19 cellular contexts compared by ENCODE assay signal in the genomic region with DNA sequence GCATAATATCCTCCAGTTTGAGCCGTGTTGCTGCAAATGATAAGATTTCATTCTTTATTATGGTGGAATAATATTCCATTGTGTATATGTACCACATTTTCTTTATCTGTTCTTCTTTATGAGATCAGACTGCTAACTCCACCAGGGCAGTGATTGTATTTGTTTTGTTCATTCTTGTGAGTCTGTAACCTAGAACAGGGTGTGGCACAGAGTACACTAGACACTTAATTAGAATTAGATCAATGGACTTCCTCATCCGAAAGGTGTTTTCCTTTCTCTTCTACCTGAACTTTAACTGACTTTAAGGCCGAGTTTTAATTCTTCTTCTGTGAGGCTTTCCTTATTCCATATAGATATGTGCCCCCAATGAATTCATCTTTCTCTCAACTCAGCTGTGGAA.
DNase-seq lines count a peak whose midpoint lies in the region; ATAC-seq, FAIRE-seq and TF ChIP-seq lines count a peak whose summit lies in the region.
"Had no signal": no experiment of that assay in that cellular context is flagged by ENCODE, and none has a peak within 500 bp of the region (broad histone marks: within the 10 kb centered on the region; RNA-seq: fewer than 3 reads in every experiment).

No MANE protein-coding gene starts in this region.

- H3K27me3 Mint-ChIP-seq in MCF 10A (ENCODE audit: insufficient read depth, unreplicated experiment), result no peaks in the 10 kb centered on the region
- H3K27me3 Mint-ChIP-seq: CD4-positive, alpha-beta memory T cell had no signal

- H3K27ac ChIP-seq in mammary epithelial cell (ENCODE audit: insufficient read depth, low read depth, low read length) (no peak overlapping the region), small intestine (ENCODE audit: low read depth in 1 of 2, low read length in 1 of 2) (no peak overlapping the region)

- DNase-seq in MCF 10A (ENCODE audit: unreplicated experiment) (no peak), mammary epithelial cell (no peak), small intestine (peak; percentile 89), NCI-H187 (lab: John Stamatoyannopoulos, UW) (no peak), NCI-H446 treated with DMSO at 0.1 percent for 48 hours (lab: John Stamatoyannopoulos, UW) (no peak)
- DNase-seq: 8988T; C1 segment of cervical spinal cord; Calu3; CD4-positive, alpha-beta memory T cell; COR-L47; DMS53; DMS79 treated with DMSO at 0.1 percent for 48 hours; GF-D8; H9 had no signal

- H4K20me1 ChIP-seq in mammary epithelial cell (ENCODE audit: insufficient read depth, low read length), result no peaks in the 10 kb centered on the region

- in situ Hi-C loops in mammary epithelial cell (cut with MboI; ENCODE audit: low sequenced_read_pairs in 2 of 2), result no loop called here

- no peak for FAIRE-seq in small intestine (lab: Jason Lieb, UNC)
- FAIRE-seq: GM12891, GM18507 had no signal

- CTCF ChIA-PET in MCF 10A (lab: Yijun Ruan, JAX) (no interaction called here), mammary epithelial cell (lab: Charles Lee; ENCODE audit: low non-redundant PET) (no interaction called here)

- H3K79me2 ChIP-seq in mammary epithelial cell (ENCODE audit: insufficient read depth, low read length), result no peaks in the 10 kb centered on the region

- H3K27me3 ChIP-seq in mammary epithelial cell (ENCODE audit: insufficient read depth, low read length) (no peaks in the 10 kb centered on the region), small intestine (ENCODE audit: control insufficient read depth in 2 of 2, insufficient read depth in 2 of 2, low read length in 2 of 2) (no peaks in the 10 kb centered on the region)

- dilution Hi-C loops in mammary epithelial cell (cut with HindIII; ENCODE audit: low sequenced_read_pairs), result no loop called here

- H3K27ac Mint-ChIP-seq in MCF 10A (ENCODE audit: low read depth, unreplicated experiment), result peak overlapping the region; percentile 39
- H3K27ac Mint-ChIP-seq: CD4-positive, alpha-beta memory T cell; GM23338; H9 had no signal

- no peak overlapping the region for H3K9ac ChIP-seq in mammary epithelial cell (ENCODE audit: insufficient read depth, low read length)

- H3K4me3 ChIP-seq in mammary epithelial cell (replicated peaks in 1 of 3; ENCODE audit: insufficient read depth in 1 of 3, low read depth in 2 of 3, low read length in 3 of 3), result no peak overlapping the region
- no peak overlapping the region for H3K4me3 ChIP-seq in small intestine (ENCODE audit: low read depth in 1 of 2, low read length in 2 of 2)
- H3K4me3 ChIP-seq: GM23338 had no signal

- no peak overlapping the region for H3K4me3 Mint-ChIP-seq in MCF 10A (ENCODE audit: unreplicated experiment)
- H3K4me3 Mint-ChIP-seq: CD4-positive, alpha-beta memory T cell; GM23338; H9 had no signal

- POLR2A ChIA-PET in MCF 10A (lab: Yijun Ruan, JAX), result no interaction called here

- no peaks in the 10 kb centered on the region for H3K9me3 Mint-ChIP-seq in MCF 10A (ENCODE audit: unreplicated experiment)
- H3K9me3 Mint-ChIP-seq: GM23338, H9 had no signal

- H3K36me3 Mint-ChIP-seq in MCF 10A (ENCODE audit: insufficient read depth, unreplicated experiment), result no peaks in the 10 kb centered on the region
- H3K36me3 Mint-ChIP-seq: CD4-positive, alpha-beta memory T cell had no signal

- intact Hi-C loops in MCF 10A (cut with micrococcal nuclease), result no loop called here
- intact Hi-C loops in mammary epithelial cell (cut with micrococcal nuclease), result no loop called here

- H3K36me3 ChIP-seq in mammary epithelial cell (ENCODE audit: insufficient read depth, low read length) (no peaks in the 10 kb centered on the region), small intestine (ENCODE audit: control insufficient read depth in 2 of 2, insufficient read depth in 2 of 2, low read length in 2 of 2) (no peaks in the 10 kb centered on the region)

- peak; percentile 75 for ATAC-seq in esophagus mucosa
- ATAC-seq: GM23338, HCT116 had no signal

- no peak overlapping the region for H2AFZ ChIP-seq in mammary epithelial cell (ENCODE audit: low read depth, low read length)
- H2AFZ ChIP-seq: GM23338 had no signal

- no peaks in the 10 kb centered on the region for H3K4me1 ChIP-seq in mammary epithelial cell (ENCODE audit: insufficient read depth, low read length)
- H3K4me1 ChIP-seq in small intestine (ENCODE audit: control insufficient read depth in 2 of 2, insufficient read depth in 1 of 2, low read depth in 1 of 2, low read length in 1 of 2), result peaks cover 0 to 2% of the 10 kb centered on the region in 2 donors

- TF ChIP-seq CTCF in MCF 10A (IDR thresholded peaks at IDR 0.05; ENCODE audit: unreplicated experiment) (no peak), mammary epithelial cell (conservative IDR thresholded peaks at IDR 0.05 in 1 of 2, IDR thresholded peaks at IDR 0.05 in 1 of 2; ENCODE audit: extremely low read depth in 1 of 2, insufficient read depth in 1 of 2, low read depth in 1 of 2, low read length in 2 of 2) (no peak)

- 62% methylated on average over 3 of the region's 3 CpGs for WGBS in mammary epithelial cell (ENCODE audit: low coverage, missing lambda C conversion rate)
- WGBS in small intestine, 3 donors, result 12 to 62% (median 53%) methylated on average over 3 of the region's 3 CpGs

- no TSS peak for BruUV-seq in MCF 10A (replicated peaks; lab: Mats Ljungman, UMichigan)
- no TSS peak for BruUV-seq in mammary epithelial cell (replicated peaks; lab: Mats Ljungman, UMichigan)

- no peak overlapping the region for H3K4me2 ChIP-seq in mammary epithelial cell (ENCODE audit: insufficient read depth, low read depth, low read length)
- H3K4me2 ChIP-seq: GM23338 had no signal

- H3K9me3 ChIP-seq in mammary epithelial cell (replicated peaks; ENCODE audit: insufficient read depth, low read length) (no peaks in the 10 kb centered on the region), small intestine (ENCODE audit: control insufficient read depth, low read depth) (no peaks in the 10 kb centered on the region)

- peaks cover 7% of the 10 kb centered on the region for H3K4me1 Mint-ChIP-seq in MCF 10A (ENCODE audit: insufficient read depth, unreplicated experiment)
- H3K4me1 Mint-ChIP-seq: CD4-positive, alpha-beta memory T cell had no signal
